Comparison of ENCODE assay signal across 24 cellular contexts in the genomic region with DNA sequence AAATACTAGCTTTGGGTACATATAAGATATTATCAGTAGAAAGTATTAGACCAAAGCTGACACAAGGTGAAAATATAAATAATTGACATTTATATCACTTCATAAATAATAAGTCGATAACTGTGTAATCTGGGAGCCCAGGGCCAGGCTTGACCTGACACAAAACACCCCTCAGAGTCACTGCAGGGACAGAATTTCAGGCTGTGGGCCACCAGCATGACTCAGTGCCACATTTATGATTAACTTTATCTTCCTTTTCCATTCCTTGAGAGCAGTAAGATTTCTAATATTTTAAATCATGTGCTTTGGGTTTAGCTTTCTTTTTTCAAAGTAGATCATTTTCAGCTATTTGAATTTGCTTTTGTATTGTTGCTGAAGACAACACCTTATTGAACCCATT.
"Had no signal": no experiment of that assay in that cellular context is flagged by ENCODE, and none has a peak within 500 bp of the region (broad histone marks: within the 10 kb centered on the region; RNA-seq: fewer than 3 reads in every experiment).

No MANE protein-coding gene starts in this region.

- H3K27me3 ChIP-seq: tibial nerve, upper lobe of left lung, vagina had no signal

- H3K4me1 ChIP-seq: left lung, lower lobe of right lung, tibial nerve, upper lobe of left lung, vagina had no signal

- H3K4me3 ChIP-seq: left lung, lower lobe of right lung, skin epidermis, tibial nerve, upper lobe of left lung, vagina had no signal

- FAIRE-seq: keratinocyte had no signal

- H3K27ac ChIP-seq: left lung, lower lobe of right lung, skin epidermis, tibial nerve, upper lobe of left lung, vagina had no signal

- H3K9me3 ChIP-seq: left lung, vagina had no signal

- DNase-seq: hippocampal formation; kidney glomerular epithelial cell; left colon; left lung; lower lobe of right lung; mammary epithelial cell; mesenchymal stem cell; naive thymus-derived CD8-positive, alpha-beta T cell; nucleus accumbens; retina; right cardiac atrium; stimulated activated CD4-positive, alpha-beta T cell treated with anti-CD3 and anti-CD28 coated beads, Interleukin-12 subunit alpha, Interleukin-12 subunit beta, amount 100 ng/mL, for 4 hours; stimulated activated CD4-positive, alpha-beta T cell treated with anti-CD3 and anti-CD28 coated beads, Interleukin-15, amount 100 ng/mL, for 24 hours; stimulated activated CD4-positive, alpha-beta T cell treated with anti-CD3 and anti-CD28 coated beads, Interleukin-2, amount 100 ng/mL, for 24 hours; stimulated activated CD4-positive, alpha-beta T cell treated with anti-CD3 and anti-CD28 coated beads, Interleukin-4, amount 100 ng/mL, for 1 hour; stimulated activated naive CD4-positive, alpha-beta T cell; stimulated activated naive CD8-positive, alpha-beta T cell treated with anti-CD3 and anti-CD28 coated beads, Interleukin-15, amount 100 ng/mL, for 72 hours; substantia nigra; upper lobe of left lung had no signal

- H3K36me3 ChIP-seq: left lung, lower lobe of right lung, tibial nerve, upper lobe of left lung, vagina had no signal

- ATAC-seq: left colon; left lung; lower lobe of right lung; naive thymus-derived CD8-positive, alpha-beta T cell; right cardiac atrium; sciatic nerve; stimulated activated naive CD8-positive, alpha-beta T cell treated with anti-CD3 and anti-CD28 coated beads, Interleukin-15, amount 100 ng/mL, for 72 hours had no signal
